In genomic region chr4:122686709-122687108, GRCh38 we compare ENCODE assay signal across 20 cellular contexts. TPM values are rescaled to one million over a fixed set of nuclear protein-coding genes. Genes with fewer than 3 reads are reported as not detected.
A peak's percentile ranks its signal among the peaks of the same experiment; 100 is the strongest.
DNase-seq lines count a peak whose midpoint lies in the region; ATAC-seq and TF ChIP-seq lines count a peak whose summit lies in the region.
"Had no signal": no experiment of that assay in that cellular context is flagged by ENCODE, and none has a peak within 500 bp of the region (broad histone marks: within the 10 kb centered on the region; RNA-seq: fewer than 3 reads in every experiment).

No MANE protein-coding gene starts in this region.

- H3K27ac Mint-ChIP-seq in activated T-helper 1 cell treated with anti-CD3 and anti-CD28 coated beads, Interleukin-12 subunit alpha, Interleukin-12 subunit beta, Interleukin-2, Interleukin-4 antibody, amounts not matched to agents 30 ng/mL and 10 ng/mL and 1 ng/mL, durations not matched to agents 14 hours and 24 hours and 36 hours, result peak overlapping the region; percentile 43
- no peak overlapping the region for H3K27ac Mint-ChIP-seq in Calu3 (ENCODE audit: unreplicated experiment)

- H3K27ac ChIP-seq in left ventricle myocardium inferior (replicated peaks), result peak overlapping the region; percentile 72

- ATAC-seq in left cardiac atrium (no peak), GM18519 (IDR thresholded peaks at IDR 0.05; ENCODE audit: low FRiP score, unreplicated experiment) (peak; percentile 27), HG03280 (IDR thresholded peaks at IDR 0.05; ENCODE audit: unreplicated experiment) (no peak)

- no peaks in the 10 kb centered on the region for H3K36me3 ChIP-seq in left ventricle myocardium inferior
- H3K36me3 ChIP-seq: BE2C had no signal

- H3K4me1 ChIP-seq in left ventricle myocardium inferior, result peaks cover 20% of the 10 kb centered on the region
- H3K4me1 ChIP-seq: BE2C, Caco-2 had no signal

- no peaks in the 10 kb centered on the region for H3K27me3 ChIP-seq in left ventricle myocardium inferior (ENCODE audit: low read depth)

- DNase-seq in left ventricle myocardium inferior (no peak), left cardiac atrium (no peak), Calu3 (no peak), NCI-H187 (lab: John Stamatoyannopoulos, UW) (no peak)
- no peak for DNase-seq in activated T-helper 1 cell treated with anti-CD3 and anti-CD28 coated beads, Interleukin-12 subunit alpha, Interleukin-12 subunit beta, Interleukin-2, Interleukin-4 antibody, amounts not matched to agents 30 ng/mL and 10 ng/mL and 1 ng/mL, durations not matched to agents 14 hours and 24 hours and 36 hours (ENCODE audit: low spot score)
- DNase-seq: BE2C; Caco-2; CD4-positive, alpha-beta memory T cell; DND-41; IMR-90; Karpas-422; MV-4-11; NCI-H1105 treated with DMSO at 0.1 percent for 48 hours; NCI-H2081 treated with DMSO at 0.1 percent for 48 hours; NCI-H2171 treated with DMSO at 0.1 percent for 48 hours; NCI-H524 treated with DMSO at 0.1 percent for 48 hours; NCI-H82; Right ventricle myocardium superior had no signal

- H3K9me3 Mint-ChIP-seq in activated T-helper 1 cell treated with anti-CD3 and anti-CD28 coated beads, Interleukin-12 subunit alpha, Interleukin-12 subunit beta, Interleukin-2, Interleukin-4 antibody, amounts not matched to agents 30 ng/mL and 10 ng/mL and 1 ng/mL, durations not matched to agents 14 hours and 24 hours and 36 hours, result peaks cover 32% of the 10 kb centered on the region
- H3K9me3 Mint-ChIP-seq in Calu3 (ENCODE audit: low read depth, unreplicated experiment), result peaks cover 2% of the 10 kb centered on the region

- no peak overlapping the region for H3K4me3 ChIP-seq in left ventricle myocardium inferior

- intact Hi-C loops in left ventricle myocardium inferior (cut with micrococcal nuclease) (no loop called here), left cardiac atrium (cut with DNase I) (no loop called here), Calu3 (cut with micrococcal nuclease; ENCODE audit: unreplicated experiment) (no loop called here)
- intact Hi-C loops in activated T-helper 1 cell treated with anti-CD3 and anti-CD28 coated beads, Interleukin-12 subunit alpha, Interleukin-12 subunit beta, Interleukin-2, Interleukin-4 antibody, amounts not matched to agents 30 ng/mL and 10 ng/mL and 1 ng/mL, durations not matched to agents 14 hours and 24 hours and 36 hours (cut with micrococcal nuclease), result loop anchor here (1.0 to 2.0 kb wide), 3 partner anchors 11 to 18 kb away; no protein-coding TSS in a partner anchor

- H3K36me3 Mint-ChIP-seq in activated T-helper 1 cell treated with anti-CD3 and anti-CD28 coated beads, Interleukin-12 subunit alpha, Interleukin-12 subunit beta, Interleukin-2, Interleukin-4 antibody, amounts not matched to agents 30 ng/mL and 10 ng/mL and 1 ng/mL, durations not matched to agents 14 hours and 24 hours and 36 hours (ENCODE audit: low read depth), result peaks cover 16% of the 10 kb centered on the region
- H3K36me3 Mint-ChIP-seq in Calu3 (ENCODE audit: insufficient read depth, unreplicated experiment), result no peaks in the 10 kb centered on the region
- H3K36me3 Mint-ChIP-seq: CD4-positive, alpha-beta memory T cell had no signal

- TF ChIP-seq CTCF in left ventricle myocardium inferior (IDR thresholded peaks at IDR 0.05; ENCODE audit: borderline replicate concordance) (no peak), Calu3 (IDR thresholded peaks at IDR 0.05; ENCODE audit: unreplicated experiment) (no peak)

- H3K4me3 Mint-ChIP-seq in activated T-helper 1 cell treated with anti-CD3 and anti-CD28 coated beads, Interleukin-12 subunit alpha, Interleukin-12 subunit beta, Interleukin-2, Interleukin-4 antibody, amounts not matched to agents 30 ng/mL and 10 ng/mL and 1 ng/mL, durations not matched to agents 14 hours and 24 hours and 36 hours, result no peak overlapping the region
- H3K4me3 Mint-ChIP-seq in Calu3 (ENCODE audit: low read depth, unreplicated experiment), result no peak overlapping the region
- H3K4me3 Mint-ChIP-seq: CD4-positive, alpha-beta memory T cell had no signal

- CTCF ChIA-PET in Calu3 (lab: Charles Lee), result no interaction called here

- H3K9me3 ChIP-seq in left ventricle myocardium inferior (replicated peaks), result peaks cover 5% of the 10 kb centered on the region
- H3K9me3 ChIP-seq: BE2C, Caco-2 had no signal

- no TSS peak for BruUV-seq in Calu3 (replicated peaks; lab: Mats Ljungman, UMichigan)

- no peaks in the 10 kb centered on the region for H3K27me3 Mint-ChIP-seq in activated T-helper 1 cell treated with anti-CD3 and anti-CD28 coated beads, Interleukin-12 subunit alpha, Interleukin-12 subunit beta, Interleukin-2, Interleukin-4 antibody, amounts not matched to agents 30 ng/mL and 10 ng/mL and 1 ng/mL, durations not matched to agents 14 hours and 24 hours and 36 hours (ENCODE audit: insufficient read depth)
- no peaks in the 10 kb centered on the region for H3K27me3 Mint-ChIP-seq in Calu3 (ENCODE audit: unreplicated experiment)

- H3K4me1 Mint-ChIP-seq in activated T-helper 1 cell treated with anti-CD3 and anti-CD28 coated beads, Interleukin-12 subunit alpha, Interleukin-12 subunit beta, Interleukin-2, Interleukin-4 antibody, amounts not matched to agents 30 ng/mL and 10 ng/mL and 1 ng/mL, durations not matched to agents 14 hours and 24 hours and 36 hours (ENCODE audit: low read depth), result peaks cover 52% of the 10 kb centered on the region
- H3K4me1 Mint-ChIP-seq in Calu3 (ENCODE audit: low read depth, unreplicated experiment), result no peaks in the 10 kb centered on the region

RNA-seq across cellular contexts. Expression of gene BBS12, which starts 45.8 kb away (rescaled TPM):
- total RNA-seq in left ventricle myocardium inferior (5.4 TPM), left cardiac atrium (1 to 10 TPM; 4.7 to 8.9 TPM), Calu3 (2022) (2.4 TPM in 2 replicates)
- total RNA-seq in activated T-helper 1 cell treated with anti-CD3 and anti-CD28 coated beads, Interleukin-12 subunit alpha, Interleukin-12 subunit beta, Interleukin-2, Interleukin-4 antibody, amounts not matched to agents 30 ng/mL and 10 ng/mL and 1 ng/mL, durations not matched to agents 14 hours and 24 hours and 36 hours, result 4.4 and 6.2 TPM in 2 replicates
